ENCODE assay signal across 8 cellular contexts in the genomic region with DNA sequence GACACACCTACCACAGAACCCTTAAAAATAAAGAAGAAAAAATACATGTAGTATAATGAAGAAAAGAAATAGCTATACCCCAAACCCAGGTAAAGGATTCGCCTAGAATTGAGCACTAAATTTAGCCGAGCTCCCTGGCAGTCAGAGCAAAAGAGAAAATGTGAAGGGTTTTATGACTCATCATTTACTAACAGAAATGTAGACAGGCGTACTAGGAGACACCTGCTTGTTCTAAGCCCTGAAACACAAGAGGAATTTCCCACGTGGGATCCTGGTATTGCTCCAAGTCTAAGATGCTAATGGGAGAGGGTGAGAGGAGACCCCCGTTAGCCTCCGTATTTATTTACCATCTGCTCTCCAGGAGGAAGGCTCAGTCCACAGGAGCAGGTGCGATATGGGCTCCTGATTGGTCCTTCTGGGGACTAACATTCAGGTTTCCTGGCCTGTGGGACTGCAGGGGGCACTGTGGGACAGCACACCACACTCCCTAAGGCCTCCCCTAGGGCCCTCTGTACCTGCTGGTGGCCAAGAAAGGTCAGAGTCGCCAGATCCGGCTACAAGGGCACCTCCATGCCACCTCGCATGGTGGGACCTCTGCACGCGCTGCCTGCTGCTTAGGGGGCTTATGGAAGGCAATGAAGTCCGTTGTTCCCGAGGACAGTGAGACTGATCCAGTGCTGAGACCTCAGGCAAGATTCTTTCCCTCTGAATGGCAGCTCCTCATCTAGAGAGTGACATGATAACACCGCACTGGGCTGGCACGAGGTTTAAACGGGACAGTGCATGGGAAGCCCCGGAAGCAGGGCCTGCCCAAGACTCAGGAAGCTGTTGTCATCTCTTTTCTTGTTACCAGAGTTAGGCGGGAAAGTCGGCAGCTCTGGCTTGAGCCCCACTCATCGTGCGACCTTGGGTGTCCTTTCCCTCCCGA. TPM values are rescaled to one million over a fixed set of nuclear protein-coding genes. Genes with fewer than 3 reads are reported as not detected.
A peak's percentile ranks its signal among the peaks of the same experiment; 100 is the strongest.
DNase-seq lines count a peak whose midpoint lies in the region; ATAC-seq, FAIRE-seq and TF ChIP-seq lines count a peak whose summit lies in the region.

No MANE protein-coding gene starts in this region.

- TF ChIP-seq EP300 in esophagus muscularis mucosa (IDR thresholded peaks at IDR 0.05), result no peak
- TF ChIP-seq EP300 in suprapubic skin (IDR thresholded peaks at IDR 0.05), result no peak

- H3K27me3 ChIP-seq in esophagus muscularis mucosa (peaks cover 0 to 7% (median 0%) of the 10 kb centered on the region in 4 donors), neural progenitor cell (peaks cover 26% of the 10 kb centered on the region), suprapubic skin (peaks cover 4% of the 10 kb centered on the region)

- peaks cover 9% of the 10 kb centered on the region for H3K9me3 Mint-ChIP-seq in neural progenitor cell

- peaks cover 14% of the 10 kb centered on the region for H3F3A ChIP-seq in neural progenitor cell (ENCODE audit: low read depth)

- POLR2A ChIA-PET in RWPE1 (lab: Yijun Ruan, JAX; ENCODE audit: low non-redundant PET), result no interaction called here

- H3K9ac ChIP-seq in neural progenitor cell, result no peak overlapping the region

- no peak overlapping the region for H2AFZ ChIP-seq in neural progenitor cell (replicated peaks)

- H3K36me3 ChIP-seq in esophagus muscularis mucosa (no peaks in the 10 kb centered on the region), neural progenitor cell (no peaks in the 10 kb centered on the region), suprapubic skin (no peaks in the 10 kb centered on the region)

- H3K27ac Mint-ChIP-seq in neural progenitor cell, result no peak overlapping the region

- TF ChIP-seq CTCF in RWPE1 (conservative IDR thresholded peaks at IDR 0.05; ENCODE audit: low read depth) (peak; percentile 16; the same call in 1 of the 2 replicates), esophagus muscularis mucosa (IDR thresholded peaks at IDR 0.05) (peak; percentile 45 to 57 (median 55)), neural progenitor cell (IDR thresholded peaks at IDR 0.05) (peak; percentile 84), suprapubic skin (IDR thresholded peaks at IDR 0.05) (no peak)

- H3K9me3 ChIP-seq in esophagus muscularis mucosa, result peaks cover 0 to 8% (median 4%) of the 10 kb centered on the region in 4 donors
- no peaks in the 10 kb centered on the region for H3K9me3 ChIP-seq in neural progenitor cell (ENCODE audit: low read depth)
- no peaks in the 10 kb centered on the region for H3K9me3 ChIP-seq in suprapubic skin

- H3K36me3 Mint-ChIP-seq in neural progenitor cell, result no peaks in the 10 kb centered on the region

- H3K4me3 Mint-ChIP-seq in neural progenitor cell, result peak overlapping the region; percentile 15

- H4K20me1 ChIP-seq in neural progenitor cell (ENCODE audit: low read depth), result peaks cover 5% of the 10 kb centered on the region

- H3K4me2 ChIP-seq in neural progenitor cell, result no peak overlapping the region

- H3K27me3 Mint-ChIP-seq in neural progenitor cell (ENCODE audit: insufficient read depth, low read depth), result peaks cover 10% of the 10 kb centered on the region

- H3K27ac ChIP-seq in RWPE1 (no peak overlapping the region), esophagus muscularis mucosa (replicated peaks in 1 of 4) (no peak overlapping the region), neural progenitor cell (no peak overlapping the region), suprapubic skin (no peak overlapping the region)

- H3K79me2 ChIP-seq in neural progenitor cell (ENCODE audit: low read depth), result no peaks in the 10 kb centered on the region

- TF ChIP-seq POLR2A in esophagus muscularis mucosa (IDR thresholded peaks at IDR 0.05; ENCODE audit: low read depth) (no peak), suprapubic skin (IDR thresholded peaks at IDR 0.05) (no peak)

- CTCF ChIA-PET in RWPE1 (lab: Yijun Ruan, JAX), result interaction anchor here (0.7 to 0.8 kb wide), 2 partner anchors 212 to 218 kb away, joined by 3 to 5 read pairs; no protein-coding TSS in a partner anchor

- no peaks in the 10 kb centered on the region for H3K4me1 ChIP-seq in esophagus muscularis mucosa
- H3K4me1 ChIP-seq in neural progenitor cell, result peaks cover 14% of the 10 kb centered on the region
- H3K4me1 ChIP-seq in suprapubic skin, result no peaks in the 10 kb centered on the region

- no peak overlapping the region for H3K4me3 ChIP-seq in esophagus muscularis mucosa
- H3K4me3 ChIP-seq in neural progenitor cell, result no peak overlapping the region
- H3K4me3 ChIP-seq in suprapubic skin, result no peak overlapping the region

- DNase-seq in DMS53 treated with DMSO at 0.1 percent for 48 hours (lab: John Stamatoyannopoulos, UW; ENCODE audit: unreplicated experiment) (peak; percentile 95), HTR-8/SVneo (ENCODE audit: insufficient read length, low spot score) (peak; percentile 33), RWPE1 (ENCODE audit: low spot score) (peak; percentile 31), esophagus muscularis mucosa (ENCODE audit: extremely low spot score) (no peak), neural progenitor cell (ENCODE audit: low spot score) (peak; percentile 88), suprapubic skin (ENCODE audit: low spot score in 2 of 2) (no peak), posterior vena cava (ENCODE audit: low spot score) (no peak)

- no peak for FAIRE-seq in HTR-8/SVneo (lab: Jason Lieb, UNC)

- intact Hi-C loops in esophagus muscularis mucosa (cut with DNase I) (loop anchor here (10.0 kb wide), 1 partner anchor 214 kb away; no protein-coding TSS in a partner anchor), posterior vena cava (cut with DNase I) (no loop called here)

- ATAC-seq in GM19372 (IDR thresholded peaks at IDR 0.05; ENCODE audit: low read depth, unreplicated experiment), result peak; percentile 86

- peaks cover 19% of the 10 kb centered on the region for H3K4me1 Mint-ChIP-seq in neural progenitor cell

- WGBS in esophagus muscularis mucosa, result 52% methylated on average over 22 of the region's 23 CpGs
- 47% methylated on average over 7 of the region's 23 CpGs for WGBS in suprapubic skin

RNA-seq across cellular contexts. Expression of a gene that starts 25.8 kb away (rescaled TPM):
- total RNA-seq in esophagus muscularis mucosa (not detected), neural progenitor cell (ENCODE audit: low replicate concordance) (0.04 and 0.59 TPM in 2 replicates), suprapubic skin (not detected), posterior vena cava (not detected)

RNA-seq across cellular contexts. Expression of a gene that starts 41.0 kb away (rescaled TPM):
- total RNA-seq in esophagus muscularis mucosa (not detected), neural progenitor cell (ENCODE audit: low replicate concordance) (not detected in 2 replicates), suprapubic skin (not detected), posterior vena cava (not detected)

Comparison
In these comparisons a context has a peak if more than half of its experiments do, and no peak if none do; other contexts are left out.
1. DNase-seq: peak in DMS53 treated with DMSO at 0.1 percent for 48 hours (single experiment), HTR-8/SVneo (single experiment), RWPE1 (single experiment) and neural progenitor cell (single experiment); none in esophagus muscularis mucosa (single experiment), suprapubic skin (0 of 2) and posterior vena cava (single experiment).
2. CTCF ChIP-seq: peak in RWPE1 (single experiment), esophagus muscularis mucosa (3 of 3) and neural progenitor cell (single experiment); none in suprapubic skin (0 of 2).